Comparison of ENCODE assay signal across 15 cellular contexts in genomic region chr7:116455499-116455898, GRCh38.
"Had no signal": no experiment of that assay in that cellular context is flagged by ENCODE, and none has a peak within 500 bp of the region (broad histone marks: within the 10 kb centered on the region; RNA-seq: fewer than 3 reads in every experiment).

No MANE protein-coding gene starts in this region.

- H3K27ac ChIP-seq: ascending aorta, coronary artery, psoas muscle, right lobe of liver, VCaP had no signal

- H3K4me1 ChIP-seq: ascending aorta, psoas muscle, right lobe of liver had no signal

- H3K4me3 ChIP-seq: ascending aorta, coronary artery, psoas muscle, right lobe of liver had no signal

- DNase-seq: activated CD4-positive, alpha-beta memory T cell treated with anti-CD3 and anti-CD28 coated beads for 36 hours; activated CD8-positive, alpha-beta memory T cell treated with anti-CD3 and anti-CD28 coated beads, Interleukin-2, amount 50 U/mL, for 4 hours; activated naive CD8-positive, alpha-beta T cell treated with anti-CD3 and anti-CD28 coated beads, Interleukin-2, amount 10 ng/mL, durations not matched to agents 7 days and 5 days; central memory CD4-positive, alpha-beta T cell; effector CD4-positive, alpha-beta T cell; nephron progenitor cell; psoas muscle; right lobe of liver; stimulated activated CD4-positive, alpha-beta T cell treated with anti-CD3 and anti-CD28 coated beads, Interleukin-12 subunit alpha, Interleukin-12 subunit beta, amount 100 ng/mL, for 4 hours; stimulated activated CD4-positive, alpha-beta T cell treated with anti-CD3 and anti-CD28 coated beads, Interleukin-2, amount 100 ng/mL, for 48 hours; stimulated activated naive CD8-positive, alpha-beta T cell treated with anti-CD3 and anti-CD28 coated beads, Interleukin-15, Interleukin-2, amounts not matched to agents 100 U/mL and 50 U/mL, for 24 hours; T-helper 9 cell had no signal

- H3K9me3 ChIP-seq: ascending aorta, psoas muscle, right lobe of liver had no signal

- H3K27me3 ChIP-seq: ascending aorta, right lobe of liver had no signal

- H3K36me3 ChIP-seq: ascending aorta, right lobe of liver had no signal

- ATAC-seq: psoas muscle; right lobe of liver; stimulated activated naive CD8-positive, alpha-beta T cell treated with anti-CD3 and anti-CD28 coated beads, Interleukin-15, Interleukin-2, amounts not matched to agents 100 U/mL and 50 U/mL, for 24 hours had no signal
